Comparison of ENCODE assay signal across 29 cellular contexts in genomic region chr12:29008786-29009185, GRCh38.
"Had no signal": no experiment of that assay in that cellular context is flagged by ENCODE, and none has a peak within 500 bp of the region (broad histone marks: within the 10 kb centered on the region; RNA-seq: fewer than 3 reads in every experiment).

No MANE protein-coding gene starts in this region.

- H3K27ac ChIP-seq: adrenal gland, brain microvascular endothelial cell, esophagus squamous epithelium, neutrophil, skin epidermis, vagina had no signal

- H3K27me3 ChIP-seq: adrenal gland, brain microvascular endothelial cell, esophagus squamous epithelium, neutrophil, vagina had no signal

- H3K4me3 ChIP-seq: adrenal gland, esophagus squamous epithelium, skin epidermis, vagina had no signal

- DNase-seq: activated CD4-positive, alpha-beta memory T cell treated with anti-CD3 and anti-CD28 coated beads for 36 hours; activated CD4-positive, alpha-beta T cell treated with anti-CD3 and anti-CD28 coated beads, Interleukin-2, amount 10 ng/mL, durations not matched to agents 24 days and 14 days; activated CD4-positive, CD25-positive, alpha-beta regulatory T cell treated with anti-CD3 and anti-CD28 coated beads, Interleukin-2, amount 50 U/mL, for 72 hours; activated CD8-positive, alpha-beta memory T cell treated with anti-CD3 and anti-CD28 coated beads, Interleukin-2, amount 50 U/mL, for 4 hours; activated effector memory CD4-positive, alpha-beta T cell treated with anti-CD3 and anti-CD28 coated beads, Interleukin-2, amount 50 U/mL, for 16 hours; activated naive CD4-positive, alpha-beta T cell treated with anti-CD3 and anti-CD28 coated beads for 36 hours; activated naive CD8-positive, alpha-beta T cell treated with anti-CD3 and anti-CD28 coated beads for 36 hours; activated T-cell treated with anti-CD3 and anti-CD28 coated beads, Interleukin-2, amount 50 U/mL, for 1 hour; adrenal gland; aorta; brain microvascular endothelial cell; central memory CD4-positive, alpha-beta T cell; endodermal cell; esophagus squamous epithelium; glutamatergic neuron; left cardiac atrium; naive B cell; nephron progenitor cell; stimulated activated CD4-positive, alpha-beta T cell treated with anti-CD3 and anti-CD28 coated beads, Interleukin-4, amount 100 ng/mL, for 24 hours; stimulated activated naive CD8-positive, alpha-beta T cell treated with anti-CD3 and anti-CD28 coated beads, Interleukin-15, amount 100 ng/mL, for 72 hours; substantia nigra; T-helper 17 cell; T1000 had no signal

- H3K9me3 ChIP-seq: adrenal gland, esophagus squamous epithelium, neutrophil, vagina had no signal

- H3K4me1 ChIP-seq: adrenal gland, esophagus squamous epithelium, vagina had no signal

- FAIRE-seq: frontal cortex, islet of Langerhans had no signal

- H3K36me3 ChIP-seq: adrenal gland, brain microvascular endothelial cell, esophagus squamous epithelium, neutrophil, vagina had no signal

- ATAC-seq: left cardiac atrium; sciatic nerve; stimulated activated naive CD8-positive, alpha-beta T cell treated with anti-CD3 and anti-CD28 coated beads, Interleukin-15, amount 100 ng/mL, for 72 hours; T-helper 17 cell had no signal
